ENCODE assay signal across 12 cellular contexts in genomic region chr18:23972416-23972815, GRCh38. TPM values are rescaled to one million over a fixed set of nuclear protein-coding genes. Genes with fewer than 3 reads are reported as not detected.
DNase-seq lines count a peak whose midpoint lies in the region; ATAC-seq, FAIRE-seq and TF ChIP-seq lines count a peak whose summit lies in the region.
"Had no signal": no experiment of that assay in that cellular context is flagged by ENCODE, and none has a peak within 500 bp of the region (broad histone marks: within the 10 kb centered on the region; RNA-seq: fewer than 3 reads in every experiment).

No MANE protein-coding gene starts in this region.

- no peaks in the 10 kb centered on the region for H3K36me3 ChIP-seq in CD8-positive, alpha-beta memory T cell (ENCODE audit: insufficient read depth, low read length)
- no peaks in the 10 kb centered on the region for H3K36me3 ChIP-seq in astrocyte (ENCODE audit: insufficient read depth, low read length)

- H3K9me3 ChIP-seq in CD8-positive, alpha-beta memory T cell (ENCODE audit: low read length): no peaks in the 10 kb centered on the region
- H3K9me3 ChIP-seq in astrocyte (ENCODE audit: insufficient read depth, low read depth, low read length): no peaks in the 10 kb centered on the region

- ATAC-seq in GM18907 (IDR thresholded peaks at IDR 0.05; ENCODE audit: unreplicated experiment) (peak; percentile 47), HG03565 (IDR thresholded peaks at IDR 0.05; ENCODE audit: unreplicated experiment) (peak; percentile 82)

- H3K36me3 Mint-ChIP-seq in CD8-positive, alpha-beta memory T cell: peaks cover 1 to 21% (median 6%) of the 10 kb centered on the region in 3 donors
- no peaks in the 10 kb centered on the region for H3K36me3 Mint-ChIP-seq in astrocyte (ENCODE audit: low read depth, unreplicated experiment)
- H3K36me3 Mint-ChIP-seq: CD14-positive monocyte had no signal

- no peaks in the 10 kb centered on the region for H3K27me3 Mint-ChIP-seq in CD8-positive, alpha-beta memory T cell
- H3K27me3 Mint-ChIP-seq in astrocyte (ENCODE audit: low read depth, unreplicated experiment): peaks cover 14% of the 10 kb centered on the region

- H3K9ac ChIP-seq in astrocyte (ENCODE audit: low read length): no peak overlapping the region

- no peaks in the 10 kb centered on the region for H4K20me1 ChIP-seq in astrocyte (ENCODE audit: insufficient read depth, low read length)

- no peak for TF ChIP-seq CTCF in astrocyte (IDR thresholded peaks at IDR 0.05; ENCODE audit: insufficient read depth, low read depth, low read length)

- no peak overlapping the region for H3K27ac ChIP-seq in CD8-positive, alpha-beta memory T cell (ENCODE audit: low read depth, low read length)
- H3K27ac ChIP-seq in astrocyte (ENCODE audit: low read depth, low read length): no peak overlapping the region
- H3K27ac ChIP-seq: HL-60 had no signal

- peak overlapping the region; percentile 74 to 98 (median 92) for H3K27ac Mint-ChIP-seq in CD8-positive, alpha-beta memory T cell
- H3K27ac Mint-ChIP-seq in astrocyte (ENCODE audit: unreplicated experiment): no peak overlapping the region
- H3K27ac Mint-ChIP-seq: CD14-positive monocyte had no signal

- POLR2A ChIA-PET in CD8-positive, alpha-beta memory T cell (lab: Charles Lee): interaction anchor here (2.1 kb wide), 1 partner anchor 21 kb away, joined by 15 read pairs; no protein-coding TSS in a partner anchor

- no peak overlapping the region for H3K4me2 ChIP-seq in astrocyte (ENCODE audit: low read length)

- H3K4me3 ChIP-seq in CD8-positive, alpha-beta memory T cell (ENCODE audit: low read length): no peak overlapping the region
- no peak overlapping the region for H3K4me3 ChIP-seq in astrocyte (ENCODE audit: insufficient read depth, low read depth, low read length)

- peaks cover 75 to 98% (median 96%) of the 10 kb centered on the region in 3 donors for H3K4me1 Mint-ChIP-seq in CD8-positive, alpha-beta memory T cell
- H3K4me1 Mint-ChIP-seq in astrocyte (ENCODE audit: low read depth, unreplicated experiment): peaks cover 8% of the 10 kb centered on the region

- no peak overlapping the region for H2AFZ ChIP-seq in astrocyte (ENCODE audit: low read depth, low read length)

- no peak for FAIRE-seq in astrocyte (lab: Jason Lieb, UNC)

- peaks cover 0 to 17% (median 0%) of the 10 kb centered on the region in 5 donors for H3K9me3 Mint-ChIP-seq in CD8-positive, alpha-beta memory T cell
- H3K9me3 Mint-ChIP-seq in astrocyte (ENCODE audit: unreplicated experiment): peaks cover 12% of the 10 kb centered on the region

- H3K4me3 Mint-ChIP-seq in CD8-positive, alpha-beta memory T cell: peak overlapping the region; percentile 1 to 76 (median 57)
- H3K4me3 Mint-ChIP-seq in astrocyte (ENCODE audit: unreplicated experiment): no peak overlapping the region
- H3K4me3 Mint-ChIP-seq: CD14-positive monocyte had no signal

- H3K27me3 ChIP-seq in CD8-positive, alpha-beta memory T cell (ENCODE audit: insufficient read depth, low read length, poor library complexity, severe bottlenecking): no peaks in the 10 kb centered on the region
- no peaks in the 10 kb centered on the region for H3K27me3 ChIP-seq in astrocyte (ENCODE audit: insufficient read depth, low read length)

- CTCF ChIA-PET in CD8-positive, alpha-beta memory T cell (lab: Charles Lee): interaction anchor here (1.4 to 7.5 kb wide), 4 partner anchors 9 to 27 kb away, joined by 3 to 44 read pairs (median 12); no protein-coding TSS in a partner anchor

- H3K79me2 ChIP-seq in astrocyte (ENCODE audit: insufficient read depth, low read length): no peaks in the 10 kb centered on the region

- peaks cover 58% of the 10 kb centered on the region for H3K4me1 ChIP-seq in CD8-positive, alpha-beta memory T cell (ENCODE audit: insufficient read depth, low read length)
- H3K4me1 ChIP-seq in astrocyte (ENCODE audit: insufficient read depth, low read length): no peaks in the 10 kb centered on the region

- DNase-seq in CD8-positive, alpha-beta memory T cell: peak in 3 of 5 donors; percentile 12 to 68 (median 45)
- DNase-seq in astrocyte (ENCODE audit: low read depth) (peak; percentile 18), NCI-H2171 (lab: John Stamatoyannopoulos, UW) (no peak), NCI-H1105 (lab: John Stamatoyannopoulos, UW) (no peak), germinal center (ENCODE audit: low spot score) (no peak), GM03348 (ENCODE audit: low spot score) (no peak)
- DNase-seq: islet precursor cell, NCI-H1105 treated with DMSO at 0.1 percent for 48 hours had no signal

RNA-seq across cellular contexts. Expression of gene TTC39C, which starts 42.1 kb away (rescaled TPM):
- 10 to 100 TPM; 57.4 to 59.5 TPM for total RNA-seq in CD8-positive, alpha-beta memory T cell
- polyA plus RNA-seq in CD8-positive, alpha-beta memory T cell: 80.2 TPM
- 10.4 and 12.8 TPM in 2 replicates for total RNA-seq in astrocyte

Comparison
In these comparisons a context has a peak if more than half of its experiments do, and no peak if none do; other contexts are left out.
1. DNase-seq: peak in CD8-positive, alpha-beta memory T cell (3 of 5) and astrocyte (single experiment); none in NCI-H2171 (single experiment), NCI-H1105 (single experiment), germinal center (single experiment) and GM03348 (single experiment).